In genomic region chr5:18744990-18745590, GRCh38 we compare ENCODE assay signal across 8 cellular contexts.
DNase-seq lines count a peak whose midpoint lies in the region; ATAC-seq and TF ChIP-seq lines count a peak whose summit lies in the region.

No MANE protein-coding gene starts in this region.

- TF ChIP-seq CTCF in epithelial cell of proximal tubule (conservative IDR thresholded peaks at IDR 0.05; ENCODE audit: low read depth, low read length) (no peak), uterus (IDR thresholded peaks at IDR 0.05) (no peak)

- H3K27me3 ChIP-seq in uterus = no peaks in the 10 kb centered on the region

- peak overlapping the region; percentile 47 to 48 for H3K27ac ChIP-seq in uterus

- H3K36me3 ChIP-seq in uterus = no peaks in the 10 kb centered on the region

- H3K9me3 ChIP-seq in uterus = no peaks in the 10 kb centered on the region

- ATAC-seq in GM18873 (IDR thresholded peaks at IDR 0.05; ENCODE audit: low FRiP score, unreplicated experiment) (peak; percentile 29), HG03159 (IDR thresholded peaks at IDR 0.05; ENCODE audit: unreplicated experiment) (peak; percentile 30)

- DNase-seq in A172 (ENCODE audit: low spot score) (peak; percentile 65), SIG-M5 (lab: John Stamatoyannopoulos, UW) (peak; percentile 10), epithelial cell of proximal tubule (ENCODE audit: low read depth) (no peak), uterus (no peak), posterior cingulate gyrus (no peak), EL (no peak)

- intact Hi-C loops in uterus (cut with DNase I; ENCODE audit: low total_unique reads) (no loop called here), posterior cingulate gyrus (cut with DNase I) (no loop called here)

- no peak for TF ChIP-seq POLR2A in uterus (IDR thresholded peaks at IDR 0.05)

- H3K4me1 ChIP-seq in uterus = no peaks in the 10 kb centered on the region

- peak overlapping the region; percentile 51 for H3K4me3 ChIP-seq in epithelial cell of proximal tubule (ENCODE audit: low read depth, low read length)
- H3K4me3 ChIP-seq in uterus = peak overlapping the region; percentile 7 to 38

Comparison
In these comparisons a context has a peak if more than half of its experiments do, and no peak if none do; other contexts are left out.
1. DNase-seq: peak in A172 (single experiment) and SIG-M5 (single experiment); none in epithelial cell of proximal tubule (single experiment), uterus (0 of 2), posterior cingulate gyrus (0 of 10) and EL (single experiment).